8 cellular contexts compared by ENCODE assay signal in the genomic region with DNA sequence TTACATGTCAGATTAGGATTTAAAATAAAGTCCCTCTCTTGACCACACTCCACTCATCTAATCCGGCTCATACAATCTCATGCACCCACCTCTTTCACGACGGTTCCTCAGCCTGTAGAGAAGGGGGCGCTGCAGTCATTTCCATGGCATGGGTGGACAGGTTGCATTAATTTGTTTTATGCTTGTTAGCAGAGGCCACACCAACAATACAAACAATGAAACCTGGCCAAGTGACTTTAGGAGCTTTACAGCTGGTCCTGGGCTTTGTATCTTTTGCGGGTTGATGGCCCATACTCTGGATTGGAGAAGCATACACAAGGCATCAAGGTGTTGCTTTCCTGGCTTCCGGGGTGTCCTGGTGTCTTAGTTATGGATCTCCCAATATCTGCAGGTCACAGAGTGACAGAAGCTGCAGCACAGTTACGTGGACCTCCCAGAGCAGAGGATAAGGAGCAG. TPM values are rescaled to one million over a fixed set of nuclear protein-coding genes. Genes with fewer than 3 reads are reported as not detected.
DNase-seq lines count a peak whose midpoint lies in the region; ATAC-seq and TF ChIP-seq lines count a peak whose summit lies in the region.

No MANE protein-coding gene starts in this region.

- POLR2A ChIA-PET in AG04450 (lab: Yijun Ruan, JAX) (interaction anchor here (1.0 kb wide), 1 partner anchor 27 kb away, joined by 4 read pairs; no protein-coding TSS in a partner anchor), PC-3 (lab: Charles Lee; ENCODE audit: unreplicated experiment) (interaction anchor here (0.6 kb wide), 1 partner anchor 307 kb away, joined by 4 read pairs; no protein-coding TSS in a partner anchor)

- intact Hi-C loops in PC-3 (cut with micrococcal nuclease) = loop anchor here (1.0 kb wide), 2 partner anchors 78 to 273 kb away; no protein-coding TSS in a partner anchor

- TF ChIP-seq CTCF in AG04450 (IDR thresholded peaks at IDR 0.05; ENCODE audit: low read depth, low read length) (peak; percentile 67), GM12873 (IDR thresholded peaks at IDR 0.05; ENCODE audit: insufficient read depth, low read depth, low read length, missing control alignments) (peak; percentile 50), PC-3 (conservative IDR thresholded peaks at IDR 0.05; ENCODE audit: low read depth, low read length) (peak; percentile 92)

- no peaks in the 10 kb centered on the region for H3K9me3 ChIP-seq in AG04450 (ENCODE audit: control insufficient read depth, insufficient read depth, low read length)
- no peaks in the 10 kb centered on the region for H3K9me3 ChIP-seq in PC-3 (ENCODE audit: low read length)

- no peaks in the 10 kb centered on the region for H3K9me2 ChIP-seq in PC-3 (replicated peaks; ENCODE audit: low read length)

- H3K9ac ChIP-seq in PC-3 (ENCODE audit: low read length) = no peak overlapping the region

- H3K79me2 ChIP-seq in PC-3 (ENCODE audit: low read length) = no peaks in the 10 kb centered on the region

- no peak overlapping the region for H3K4me3 ChIP-seq in AG04450 (ENCODE audit: low read depth, low read length)
- H3K4me3 ChIP-seq in PC-3 (ENCODE audit: low read length) = no peak overlapping the region

- peak overlapping the region; percentile 51 for H2AFZ ChIP-seq in PC-3 (ENCODE audit: low read length)

- no peaks in the 10 kb centered on the region for H3K27me3 ChIP-seq in AG04450 (ENCODE audit: control insufficient read depth, insufficient read depth, low read length)
- no peaks in the 10 kb centered on the region for H3K27me3 ChIP-seq in PC-3 (ENCODE audit: low read length)

- DNase-seq in AG04450 (ENCODE audit: low read depth, low spot score) (no peak), PC-3 (peak; percentile 81), fibroblast of the conjunctiva (ENCODE audit: low read depth) (peak; percentile 24), ureter (ENCODE audit: low spot score) (no peak)
- DNase-seq in stimulated activated CD4-positive, alpha-beta T cell treated with anti-CD3 and anti-CD28 coated beads, Interleukin-1b, Interleukin-23, amount 100 ng/mL, for 48 hours = no peak

- CTCF ChIA-PET in AG04450 (lab: Charles Lee) (interaction anchor here (0.6 to 3.6 kb wide), 5 partner anchors 19 to 86 kb away, joined by 3 to 26 read pairs (median 4); no protein-coding TSS in a partner anchor), PC-3 (lab: Charles Lee) (interaction anchor here (0.6 to 2.8 kb wide), 5 partner anchors 10 to 280 kb away, joined by 3 to 34 read pairs (median 3); a partner anchor contains a TSS)

- H3K4me2 ChIP-seq in PC-3 (ENCODE audit: low read length) = peak overlapping the region; percentile 7

- peak; percentile 97 for ATAC-seq in PC-3
- ATAC-seq in HG02870 (IDR thresholded peaks at IDR 0.05; ENCODE audit: unreplicated experiment) = no peak
- ATAC-seq in GM18873 (IDR thresholded peaks at IDR 0.05; ENCODE audit: low FRiP score, unreplicated experiment) = no peak

- H4K20me1 ChIP-seq in PC-3 (ENCODE audit: low read length) = no peaks in the 10 kb centered on the region

- no TSS peak for BruUV-seq in PC-3 (replicated peaks; lab: Mats Ljungman, UMichigan)

- H3K27ac ChIP-seq in AG04450 (ENCODE audit: low read depth, low read length) = no peak overlapping the region
- H3K27ac ChIP-seq in PC-3 (ENCODE audit: low read length) = no peak overlapping the region

- H3K4me1 ChIP-seq in PC-3 (ENCODE audit: insufficient read depth, low read length) = peaks cover 4% of the 10 kb centered on the region; the same call in 1 of the 2 replicates

- H3F3A ChIP-seq in PC-3 (ENCODE audit: low read length, unreplicated experiment) = no peaks in the 10 kb centered on the region

- no peaks in the 10 kb centered on the region for H3K36me3 ChIP-seq in PC-3 (ENCODE audit: low read depth, low read length)

RNA-seq across cellular contexts. Expression of a gene that starts 9.7 kb away (rescaled TPM):
- 116 and 119 TPM in 2 replicates for polyA plus RNA-seq in AG04450 (2011; rRNA removed)
- polyA minus RNA-seq in AG04450 (2011; rRNA and poly(A)+ RNA removed) = 104 and 105 TPM in 2 replicates
- 278 TPM in 2 replicates for total RNA-seq in PC-3 (2014; rRNA removed)
- total RNA-seq in ureter = 76.0 TPM

RNA-seq across cellular contexts. Expression of a gene that starts 14.1 kb away (rescaled TPM):
- 0.25 and 0.38 TPM in 2 replicates for polyA plus RNA-seq in AG04450 (2011; rRNA removed)
- not detected in 2 replicates for polyA minus RNA-seq in AG04450 (2011; rRNA and poly(A)+ RNA removed)
- total RNA-seq in PC-3 (2014; rRNA removed) (not detected in 2 replicates), ureter (not detected)

RNA-seq across cellular contexts. Expression of a gene that starts 42.9 kb away (rescaled TPM):
- 9.9 and 11.7 TPM in 2 replicates for polyA plus RNA-seq in AG04450 (2011; rRNA removed)
- 26.8 and 29.3 TPM in 2 replicates for polyA minus RNA-seq in AG04450 (2011; rRNA and poly(A)+ RNA removed)
- total RNA-seq in PC-3 (2014; rRNA removed) = 1.2 and 1.3 TPM in 2 replicates
- total RNA-seq in ureter = not detected

RNA-seq across cellular contexts. Expression of a gene that starts 46.1 kb away (rescaled TPM):
- polyA plus RNA-seq in AG04450 (2011; rRNA removed) = 176 and 178 TPM in 2 replicates
- polyA minus RNA-seq in AG04450 (2011; rRNA and poly(A)+ RNA removed) = 138 and 142 TPM in 2 replicates
- total RNA-seq in PC-3 (2014; rRNA removed) = 131 and 144 TPM in 2 replicates
- total RNA-seq in ureter = 81.9 TPM

Comparison
In these comparisons a context has a peak if more than half of its experiments do, and no peak if none do; other contexts are left out.
1. DNase-seq: peak in PC-3 (single experiment) and fibroblast of the conjunctiva (single experiment); none in AG04450 (single experiment), stimulated activated CD4-positive, alpha-beta T cell treated with anti-CD3 and anti-CD28 coated beads, Interleukin-1b, Interleukin-23, amount 100 ng/mL, for 48 hours (single experiment) and ureter (single experiment).
2. Peak in every context shown above with its lines, with median percentiles within 50 percentile points of each other: CTCF ChIP-seq.